17 cellular contexts compared by ENCODE assay signal in genomic region chr1:107741242-107741641, GRCh38.
"Had no signal": no experiment of that assay in that cellular context is flagged by ENCODE, and none has a peak within 500 bp of the region (broad histone marks: within the 10 kb centered on the region; RNA-seq: fewer than 3 reads in every experiment).

No MANE protein-coding gene starts in this region.

- H3K27me3 Mint-ChIP-seq: activated CD4-positive, alpha-beta memory T cell treated with anti-CD3 and anti-CD28 coated beads for 36 hours had no signal

- H3K4me2 ChIP-seq: hepatocyte, neural progenitor cell had no signal

- H3K4me3 ChIP-seq: colonic mucosa, hepatocyte, neural progenitor cell, thyroid gland had no signal

- H3K9me3 ChIP-seq: colonic mucosa, thyroid gland had no signal

- H3K27me3 ChIP-seq: colonic mucosa, hepatocyte, neural progenitor cell, thyroid gland had no signal

- H3K4me1 ChIP-seq: colonic mucosa, neural progenitor cell, thyroid gland had no signal

- H3K4me3 Mint-ChIP-seq: activated CD4-positive, alpha-beta memory T cell treated with anti-CD3 and anti-CD28 coated beads for 36 hours; activated naive CD4-positive, alpha-beta T cell treated with anti-CD3 and anti-CD28 coated beads for 36 hours; activated T-cell treated with anti-CD3 and anti-CD28 coated beads, Interleukin-2, amount 50 U/mL, for 72 hours; neural progenitor cell had no signal

- H3K9ac ChIP-seq: neural progenitor cell had no signal

- DNase-seq: activated CD4-positive, alpha-beta memory T cell treated with anti-CD3 and anti-CD28 coated beads for 36 hours; activated CD4-positive, alpha-beta T cell treated with anti-CD3 and anti-CD28 coated beads for 48 hours; activated effector memory CD4-positive, alpha-beta T cell treated with Interleukin-2 at 50 U/mL for 16 hours; activated naive CD4-positive, alpha-beta T cell treated with anti-CD3 and anti-CD28 coated beads for 36 hours; activated T-cell treated with anti-CD3 and anti-CD28 coated beads, Interleukin-2, amount 50 U/mL, for 72 hours; amygdala; colonic mucosa; foreskin fibroblast; left ventricle myocardium superior; small intestine; stimulated activated CD4-positive, alpha-beta T cell treated with anti-CD3 and anti-CD28 coated beads, Interleukin-2, amount 100 ng/mL, for 24 hours; stimulated activated naive CD4-positive, alpha-beta T cell treated with Interleukin-2 at 50 U/mL for 16 hours; T1000; thyroid gland had no signal

- H2AFZ ChIP-seq: hepatocyte, neural progenitor cell had no signal

- H3K4me1 Mint-ChIP-seq: neural progenitor cell had no signal

- H3K27ac ChIP-seq: colonic mucosa, hepatocyte, neural progenitor cell, thyroid gland had no signal

- ATAC-seq: activated T-cell treated with anti-CD3 and anti-CD28 coated beads, Interleukin-2, amount 50 U/mL, for 72 hours; left ventricle myocardium superior; sciatic nerve had no signal

- H3K27ac Mint-ChIP-seq: activated CD4-positive, alpha-beta memory T cell treated with anti-CD3 and anti-CD28 coated beads for 36 hours; activated naive CD4-positive, alpha-beta T cell treated with anti-CD3 and anti-CD28 coated beads for 36 hours; activated T-cell treated with anti-CD3 and anti-CD28 coated beads, Interleukin-2, amount 50 U/mL, for 72 hours; neural progenitor cell had no signal

- H3K36me3 Mint-ChIP-seq: activated CD4-positive, alpha-beta memory T cell treated with anti-CD3 and anti-CD28 coated beads for 36 hours; neural progenitor cell had no signal

- H3K9me3 Mint-ChIP-seq: activated CD4-positive, alpha-beta memory T cell treated with anti-CD3 and anti-CD28 coated beads for 36 hours; activated naive CD4-positive, alpha-beta T cell treated with anti-CD3 and anti-CD28 coated beads for 36 hours; neural progenitor cell had no signal

- H3K36me3 ChIP-seq: colonic mucosa, neural progenitor cell, thyroid gland had no signal
